30 cellular contexts compared by ENCODE assay signal in genomic region chr4:79298027-79298426, GRCh38. TPM values are rescaled to one million over a fixed set of nuclear protein-coding genes. Genes with fewer than 3 reads are reported as not detected.
"Had no signal": no experiment of that assay in that cellular context is flagged by ENCODE, and none has a peak within 500 bp of the region (broad histone marks: within the 10 kb centered on the region; RNA-seq: fewer than 3 reads in every experiment).

No MANE protein-coding gene starts in this region.

- DNase-seq: activated CD4-positive, alpha-beta T cell treated with anti-CD3 and anti-CD28 coated beads for 4 hours; activated CD4-positive, alpha-beta T cell treated with anti-CD3 and anti-CD28 coated beads, Interleukin-2, amount 50 U/mL, for 48 hours; activated CD4-positive, CD25-positive, alpha-beta regulatory T cell; activated CD8-positive, alpha-beta memory T cell treated with anti-CD3 and anti-CD28 coated beads, Interleukin-2, amount 50 U/mL, for 48 hours; activated naive CD4-positive, alpha-beta T cell treated with Interleukin-2 at 50 U/mL for 16 hours; activated naive CD8-positive, alpha-beta T cell treated with anti-CD3 and anti-CD28 coated beads for 36 hours; activated T-cell treated with anti-CD3 and anti-CD28 coated beads, Interleukin-2, amount 50 U/mL, for 4 hours; central memory CD4-positive, alpha-beta T cell; dermis blood vessel endothelial cell; effector CD8-positive, alpha-beta T cell; esophagus squamous epithelium; gastrocnemius medialis; hypothalamus; left cardiac atrium; stimulated activated CD4-positive, alpha-beta T cell treated with anti-CD3 and anti-CD28 coated beads, Interleukin-12 subunit alpha, Interleukin-12 subunit beta, amount 100 ng/mL, for 4 hours; stimulated activated CD4-positive, alpha-beta T cell treated with anti-CD3 and anti-CD28 coated beads, Interleukin-4, amount 100 ng/mL, for 4 hours; stimulated activated naive CD8-positive, alpha-beta T cell treated with anti-CD3 and anti-CD28 coated beads, Interleukin-15, amount 100 ng/mL, for 72 hours; T1000 had no signal

- H3K4me3 Mint-ChIP-seq: activated naive CD8-positive, alpha-beta T cell treated with anti-CD3 and anti-CD28 coated beads for 36 hours; activated T-cell treated with anti-CD3 and anti-CD28 coated beads, Interleukin-2, amount 50 U/mL, for 4 hours; memory B cell; natural killer cell treated with Interleukin-12 subunit alpha and Interleukin-12 subunit beta and Interleukin-15 and Interleukin-18, amount 100 ng/mL, for 72 hours; stimulated activated naive CD8-positive, alpha-beta T cell treated with anti-CD3 and anti-CD28 coated beads, Interleukin-15, amount 100 ng/mL, for 72 hours had no signal

- ATAC-seq: activated T-cell treated with anti-CD3 and anti-CD28 coated beads, Interleukin-2, amount 50 U/mL, for 4 hours; gastrocnemius medialis; pancreas; psoas muscle had no signal

- H3K27me3 Mint-ChIP-seq: natural killer cell treated with Interleukin-12 subunit alpha and Interleukin-12 subunit beta and Interleukin-15 and Interleukin-18, amount 100 ng/mL, for 72 hours had no signal

- H3K27ac Mint-ChIP-seq: activated naive CD8-positive, alpha-beta T cell treated with anti-CD3 and anti-CD28 coated beads for 36 hours; activated T-helper 2 cell treated with anti-CD3 and anti-CD28 coated beads, Interferon-gamma antibody, Interleukin-2, Interleukin-4, amounts not matched to agents 10 μg/mL and 5 μg/mL and 100 μg/mL, durations not matched to agents 14 hours and 24 hours and 36 hours; memory B cell; natural killer cell treated with Interleukin-12 subunit alpha and Interleukin-12 subunit beta and Interleukin-15 and Interleukin-18, amount 100 ng/mL, for 72 hours; stimulated activated naive CD8-positive, alpha-beta T cell treated with anti-CD3 and anti-CD28 coated beads, Interleukin-15, amount 100 ng/mL, for 72 hours had no signal

- H3K36me3 Mint-ChIP-seq: activated naive CD8-positive, alpha-beta T cell treated with anti-CD3 and anti-CD28 coated beads for 36 hours; memory B cell; natural killer cell treated with Interleukin-12 subunit alpha and Interleukin-12 subunit beta and Interleukin-15 and Interleukin-18, amount 100 ng/mL, for 72 hours had no signal

- H3K4me1 Mint-ChIP-seq: activated naive CD8-positive, alpha-beta T cell treated with anti-CD3 and anti-CD28 coated beads for 36 hours; memory B cell; stimulated activated naive CD8-positive, alpha-beta T cell treated with anti-CD3 and anti-CD28 coated beads, Interleukin-15, amount 100 ng/mL, for 72 hours had no signal

- H3K36me3 ChIP-seq: esophagus squamous epithelium, gastrocnemius medialis, pancreas, right atrium auricular region, tibial artery had no signal

- H3K9me3 Mint-ChIP-seq: activated naive CD8-positive, alpha-beta T cell treated with anti-CD3 and anti-CD28 coated beads for 36 hours; activated T-cell treated with anti-CD3 and anti-CD28 coated beads, Interleukin-2, amount 50 U/mL, for 4 hours; activated T-helper 2 cell treated with anti-CD3 and anti-CD28 coated beads, Interferon-gamma antibody, Interleukin-2, Interleukin-4, amounts not matched to agents 10 μg/mL and 5 μg/mL and 100 μg/mL, durations not matched to agents 14 hours and 24 hours and 36 hours; memory B cell; natural killer cell treated with Interleukin-12 subunit alpha and Interleukin-12 subunit beta and Interleukin-15 and Interleukin-18, amount 100 ng/mL, for 72 hours had no signal

- H3K27ac ChIP-seq: esophagus squamous epithelium, gastrocnemius medialis, pancreas, psoas muscle, right atrium auricular region, tibial artery had no signal

- H3K4me1 ChIP-seq: gastrocnemius medialis, pancreas, psoas muscle, right atrium auricular region had no signal

- H3K4me3 ChIP-seq: esophagus squamous epithelium, gastrocnemius medialis, pancreas, psoas muscle, right atrium auricular region, tibial artery had no signal

- H3K27me3 ChIP-seq: esophagus squamous epithelium, gastrocnemius medialis, pancreas, right atrium auricular region, tibial artery had no signal

- FAIRE-seq: astrocyte, islet of Langerhans, pancreas had no signal

- H3K9me3 ChIP-seq: esophagus squamous epithelium, gastrocnemius medialis, pancreas, psoas muscle, right atrium auricular region, tibial artery had no signal

RNA-seq across cellular contexts. Expression of gene NAA11, which starts 27.8 kb away (rescaled TPM):
- total RNA-seq: activated CD8-positive, alpha-beta memory T cell treated with anti-CD3 and anti-CD28 coated beads for 36 hours; activated naive CD8-positive, alpha-beta T cell treated with anti-CD3 and anti-CD28 coated beads for 36 hours; activated T-cell treated with anti-CD3 and anti-CD28 coated beads, Interleukin-2, amount 50 U/mL, for 4 hours; activated T-helper 2 cell treated with anti-CD3 and anti-CD28 coated beads, Interferon-gamma antibody, Interleukin-2, Interleukin-4, amounts not matched to agents 10 μg/mL and 5 μg/mL and 100 μg/mL, durations not matched to agents 14 hours and 24 hours and 36 hours; astrocyte; dermis blood vessel endothelial cell; esophagus squamous epithelium; gastrocnemius medialis; left cardiac atrium; liver; natural killer cell treated with Interleukin-12 subunit alpha and Interleukin-12 subunit beta and Interleukin-15 and Interleukin-18, amount 100 ng/mL, for 72 hours; pancreas; psoas muscle; right atrium auricular region; urinary bladder had no signal
- polyA plus RNA-seq: liver, pancreas, psoas muscle, urinary bladder had no signal
